In the genomic region with DNA sequence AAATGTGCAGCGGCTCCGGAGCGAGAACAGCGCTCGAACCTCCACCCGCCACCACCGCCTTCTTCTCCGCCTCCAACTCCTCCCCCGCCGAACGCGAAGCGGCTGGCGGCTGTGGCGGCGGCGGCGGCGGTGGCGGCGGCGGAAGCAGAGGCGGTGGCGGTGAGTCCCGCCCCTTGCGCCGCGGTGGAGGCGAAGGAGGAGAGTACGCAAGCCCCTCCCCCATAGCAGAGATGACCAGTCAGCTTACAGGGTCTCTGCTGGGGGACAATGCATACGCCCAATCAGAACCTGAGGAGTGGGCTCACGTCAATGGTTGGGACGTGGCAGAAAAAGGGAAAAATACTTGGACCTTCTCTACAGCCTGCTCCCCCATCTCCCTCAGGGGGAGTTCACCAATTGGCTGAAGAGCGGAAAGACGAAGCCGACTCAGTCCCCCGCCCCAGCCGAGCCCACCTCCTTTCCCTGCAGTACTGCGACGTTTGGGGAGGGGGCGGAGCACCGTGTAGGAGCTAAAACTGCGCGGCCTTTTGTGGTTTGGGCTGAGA, we compare ENCODE assay signal across 8 cellular contexts. TPM values are rescaled to one million over a fixed set of nuclear protein-coding genes. Genes with fewer than 3 reads are reported as not detected.
A peak's percentile ranks its signal among the peaks of the same experiment; 100 is the strongest.
DNase-seq lines count a peak whose midpoint lies in the region; ATAC-seq, FAIRE-seq and TF ChIP-seq lines count a peak whose summit lies in the region.

Gene PJA2 (minus strand): TSS at position 131 of the 545 bp plus-strand sequence. CDS start 26,541 bp downstream, outside the sequence.

- ATAC-seq in GM19035 (IDR thresholded peaks at IDR 0.05; ENCODE audit: unreplicated experiment) (peak; percentile 80), HG03378 (IDR thresholded peaks at IDR 0.05; ENCODE audit: unreplicated experiment) (peak; percentile 89)

- peak; percentile 100 for DNase-seq in AG09319 (ENCODE audit: extremely low read depth, low read depth)
- peak; percentile 100 for DNase-seq in NCI-H460 (ENCODE audit: extremely low read depth, low read depth)
- peak; percentile 97 for DNase-seq in activated CD4-positive, CD25-positive, alpha-beta regulatory T cell treated with anti-CD3 and anti-CD28 coated beads, Interleukin-2, amount 50 U/mL, for 72 hours
- DNase-seq in cerebellar nuclear complex (lab: John Stamatoyannopoulos, UW), result peak; percentile 98 to 99
- DNase-seq in stimulated activated CD4-positive, alpha-beta T cell treated with anti-CD3 and anti-CD28 coated beads, Interleukin-12 subunit alpha, Interleukin-12 subunit beta, amount 100 ng/mL, for 4 hours, result peak; percentile 92

- TF ChIP-seq CTCF in AG09319 (IDR thresholded peaks at IDR 0.05; ENCODE audit: low read depth, low read length), result peak; percentile 13

- peak; percentile 98 for FAIRE-seq in islet of Langerhans (lab: Jason Lieb, UNC)

RNA-seq across cellular contexts. Expression of gene PJA2, which starts in this region (rescaled TPM):
- total RNA-seq in NCI-H460 (2014; rRNA removed; shearing (Covaris generic)), result 46.3 and 50.8 TPM in 2 replicates
- polyA plus RNA-seq in NCI-H460 (2014; cell fraction: nucleus; rRNA removed), result 22.5 and 36.8 TPM in 2 replicates

Comparison
In these comparisons a context has a peak if more than half of its experiments do, and no peak if none do; other contexts are left out.
1. Peak in every context shown above with its lines: DNase-seq and ATAC-seq.